Comparison of ENCODE assay signal across 9 cellular contexts in genomic region chr11:16226245-16226644, GRCh38.
DNase-seq lines count a peak whose midpoint lies in the region; ATAC-seq and TF ChIP-seq lines count a peak whose summit lies in the region.
"Had no signal": no experiment of that assay in that cellular context is flagged by ENCODE, and none has a peak within 500 bp of the region (broad histone marks: within the 10 kb centered on the region; RNA-seq: fewer than 3 reads in every experiment).

No MANE protein-coding gene starts in this region.

- H3K36me3 Mint-ChIP-seq in type B pancreatic cell, result no peaks in the 10 kb centered on the region

- TF ChIP-seq CTCF in colonic mucosa (IDR thresholded peaks at IDR 0.05) (no peak), mucosa of descending colon (IDR thresholded peaks at IDR 0.05) (no peak), type B pancreatic cell (conservative IDR thresholded peaks at IDR 0.05) (no peak)

- H3K9ac ChIP-seq in colonic mucosa (ENCODE audit: low read depth in 2 of 2, low read length in 2 of 2), result no peak overlapping the region

- H3K27me3 Mint-ChIP-seq in type B pancreatic cell, result no peaks in the 10 kb centered on the region
- H3K27me3 Mint-ChIP-seq: effector memory CD8-positive, alpha-beta T cell had no signal

- no peaks in the 10 kb centered on the region for H3K36me3 ChIP-seq in colonic mucosa
- no peaks in the 10 kb centered on the region for H3K36me3 ChIP-seq in mucosa of descending colon (ENCODE audit: low read depth)

- peaks cover 14% of the 10 kb centered on the region for H3K4me1 Mint-ChIP-seq in type B pancreatic cell (ENCODE audit: unreplicated experiment)

- H3K9me3 ChIP-seq in colonic mucosa (no peaks in the 10 kb centered on the region), mucosa of descending colon (no peaks in the 10 kb centered on the region)

- H3K27ac ChIP-seq in colonic mucosa, result no peak overlapping the region

- no peak overlapping the region for H3K27ac Mint-ChIP-seq in type B pancreatic cell
- H3K27ac Mint-ChIP-seq: effector memory CD8-positive, alpha-beta T cell had no signal

- ATAC-seq in mucosa of descending colon (peak; percentile 94), GM19467 (IDR thresholded peaks at IDR 0.05; ENCODE audit: unreplicated experiment) (no peak)
- ATAC-seq: effector memory CD8-positive, alpha-beta T cell had no signal

- no peaks in the 10 kb centered on the region for H3K27me3 ChIP-seq in colonic mucosa

- intact Hi-C loops in colonic mucosa (cut with DNase I) (no loop called here), mucosa of descending colon (cut with DNase I, micrococcal nuclease) (no loop called here)

- H3K9me3 Mint-ChIP-seq in type B pancreatic cell, result no peaks in the 10 kb centered on the region

- H3K4me1 ChIP-seq in colonic mucosa, result no peaks in the 10 kb centered on the region
- no peaks in the 10 kb centered on the region for H3K4me1 ChIP-seq in mucosa of descending colon (ENCODE audit: low read depth)

- DNase-seq in GM04504 (ENCODE audit: low read depth) (peak; percentile 3), NCI-H2107 (lab: John Stamatoyannopoulos, UW) (peak; percentile 53), colonic mucosa (peak; percentile 89), mucosa of descending colon (peak; percentile 58 to 96 (median 74)), NCI-H524 treated with DMSO at 0.1 percent for 48 hours (lab: John Stamatoyannopoulos, UW) (no peak), type B pancreatic cell (ENCODE audit: extremely low spot score, unreplicated experiment) (no peak), D341Med (ENCODE audit: low spot score) (no peak)
- DNase-seq: effector memory CD8-positive, alpha-beta T cell had no signal

- no peak overlapping the region for H3K4me3 Mint-ChIP-seq in type B pancreatic cell
- H3K4me3 Mint-ChIP-seq: effector memory CD8-positive, alpha-beta T cell had no signal

- H3K4me3 ChIP-seq in colonic mucosa (no peak overlapping the region), mucosa of descending colon (no peak overlapping the region)

Comparison
In these comparisons a context has a peak if more than half of its experiments do, and no peak if none do; other contexts are left out.
1. DNase-seq: peak in GM04504 (single experiment), NCI-H2107 (single experiment), colonic mucosa (single experiment) and mucosa of descending colon (3 of 3); none in NCI-H524 treated with DMSO at 0.1 percent for 48 hours (single experiment), type B pancreatic cell (single experiment) and D341Med (single experiment).